ENCODE assay signal across 16 cellular contexts in genomic region chr6:89862281-89862680, GRCh38. TPM values are rescaled to one million over a fixed set of nuclear protein-coding genes. Genes with fewer than 3 reads are reported as not detected.
A peak's percentile ranks its signal among the peaks of the same experiment; 100 is the strongest.
DNase-seq lines count a peak whose midpoint lies in the region; ATAC-seq lines count a peak whose summit lies in the region.
"Had no signal": no experiment of that assay in that cellular context is flagged by ENCODE, and none has a peak within 500 bp of the region (broad histone marks: within the 10 kb centered on the region; RNA-seq: fewer than 3 reads in every experiment).

No MANE protein-coding gene starts in this region.

- no peaks in the 10 kb centered on the region for H3K27me3 Mint-ChIP-seq in activated CD8-positive, alpha-beta memory T cell treated with anti-CD3 and anti-CD28 coated beads, Interleukin-2, amount 10 ng/mL, durations not matched to agents 7 days and 5 days
- H3K27me3 Mint-ChIP-seq in stimulated activated naive B cell treated with anti-CD40 and anti-IgM and Interleukin-4, amounts not matched to agents 10 μg/mL and 1 μg/mL and 100 μg/mL, for 72 hours, result no peaks in the 10 kb centered on the region

- peaks cover 6% of the 10 kb centered on the region for H3K9me3 Mint-ChIP-seq in activated CD8-positive, alpha-beta memory T cell treated with anti-CD3 and anti-CD28 coated beads, Interleukin-2, amount 10 ng/mL, durations not matched to agents 7 days and 5 days (ENCODE audit: low read depth)
- peaks cover 2 to 5% of the 10 kb centered on the region in 2 donors for H3K9me3 Mint-ChIP-seq in stimulated activated naive B cell treated with anti-CD40 and anti-IgM and Interleukin-4, amounts not matched to agents 10 μg/mL and 1 μg/mL and 100 μg/mL, for 72 hours

- H3K4me3 Mint-ChIP-seq in activated CD8-positive, alpha-beta memory T cell treated with anti-CD3 and anti-CD28 coated beads, Interleukin-2, amount 10 ng/mL, durations not matched to agents 7 days and 5 days, result no peak overlapping the region
- H3K4me3 Mint-ChIP-seq in stimulated activated naive B cell treated with anti-CD40 and anti-IgM and Interleukin-4, amounts not matched to agents 10 μg/mL and 1 μg/mL and 100 μg/mL, for 72 hours, result peak overlapping the region; percentile 52 to 59

- peak overlapping the region; percentile 61 for H3K27ac Mint-ChIP-seq in activated CD8-positive, alpha-beta memory T cell treated with anti-CD3 and anti-CD28 coated beads, Interleukin-2, amount 10 ng/mL, durations not matched to agents 7 days and 5 days
- H3K27ac Mint-ChIP-seq in stimulated activated naive B cell treated with anti-CD40 and anti-IgM and Interleukin-4, amounts not matched to agents 10 μg/mL and 1 μg/mL and 100 μg/mL, for 72 hours, result peak overlapping the region; percentile 75

- CTCF ChIA-PET in activated CD8-positive, alpha-beta memory T cell treated with anti-CD3 and anti-CD28 coated beads, Interleukin-2, amount 10 ng/mL, durations not matched to agents 7 days and 5 days (lab: Charles Lee), result no interaction called here

- H3K36me3 Mint-ChIP-seq in activated CD8-positive, alpha-beta memory T cell treated with anti-CD3 and anti-CD28 coated beads, Interleukin-2, amount 10 ng/mL, durations not matched to agents 7 days and 5 days, result peaks cover 63% of the 10 kb centered on the region
- H3K36me3 Mint-ChIP-seq in stimulated activated naive B cell treated with anti-CD40 and anti-IgM and Interleukin-4, amounts not matched to agents 10 μg/mL and 1 μg/mL and 100 μg/mL, for 72 hours, result peaks cover 44 to 56% of the 10 kb centered on the region in 2 donors

- no peak for ATAC-seq in activated CD8-positive, alpha-beta memory T cell treated with anti-CD3 and anti-CD28 coated beads, Interleukin-2, amount 10 ng/mL, durations not matched to agents 7 days and 5 days
- peak; percentile 68 for ATAC-seq in GM21723 (IDR thresholded peaks at IDR 0.05; ENCODE audit: unreplicated experiment)
- ATAC-seq in HG03196 (IDR thresholded peaks at IDR 0.05; ENCODE audit: unreplicated experiment), result peak; percentile 58
- peak; percentile 94 to 95 for ATAC-seq in stimulated activated naive B cell treated with anti-CD40 and anti-IgM and Interleukin-4, amounts not matched to agents 10 μg/mL and 1 μg/mL and 100 μg/mL, for 72 hours (replicated peaks)

- peaks cover 31% of the 10 kb centered on the region for H3K4me1 Mint-ChIP-seq in activated CD8-positive, alpha-beta memory T cell treated with anti-CD3 and anti-CD28 coated beads, Interleukin-2, amount 10 ng/mL, durations not matched to agents 7 days and 5 days
- peaks cover 14 to 28% of the 10 kb centered on the region in 2 donors for H3K4me1 Mint-ChIP-seq in stimulated activated naive B cell treated with anti-CD40 and anti-IgM and Interleukin-4, amounts not matched to agents 10 μg/mL and 1 μg/mL and 100 μg/mL, for 72 hours

- DNase-seq in activated CD8-positive, alpha-beta memory T cell treated with anti-CD3 and anti-CD28 coated beads, Interleukin-2, amount 10 ng/mL, durations not matched to agents 7 days and 5 days, result no peak
- DNase-seq in activated CD8-positive, alpha-beta memory T cell treated with anti-CD3 and anti-CD28 coated beads, Interleukin-2, amount 50 U/mL, for 48 hours, result no peak
- DNase-seq in stimulated activated naive B cell treated with anti-CD40 and anti-IgM and Interleukin-4, amounts not matched to agents 10 μg/mL and 1 μg/mL and 100 μg/mL, for 72 hours, result no peak
- no peak for DNase-seq in stimulated activated CD4-positive, alpha-beta T cell treated with anti-CD3 and anti-CD28 coated beads, Interleukin-2, amount 100 ng/mL, for 24 hours
- no peak for DNase-seq in mucosa of gallbladder (ENCODE audit: low spot score)
- DNase-seq in AG20443 (ENCODE audit: low spot score), result no peak
- DNase-seq: left ventricle myocardium inferior; NCI-H2081; nucleus accumbens; SHP77; stimulated activated CD4-positive, alpha-beta T cell treated with anti-CD3 and anti-CD28 coated beads, Interleukin-2, amount 100 ng/mL, for 48 hours had no signal

RNA-seq across cellular contexts. Expression of gene GJA10, which starts 32.0 kb away (rescaled TPM):
- 1 to 10 TPM in 1 of 2 experiments, under 1 TPM in 1; 0.35 to 1.3 TPM for total RNA-seq in activated CD8-positive, alpha-beta memory T cell treated with anti-CD3 and anti-CD28 coated beads, Interleukin-2, amount 10 ng/mL, durations not matched to agents 7 days and 5 days
- total RNA-seq in mucosa of gallbladder, result not detected
- total RNA-seq: Daoy, dermis microvascular lymphatic vessel endothelial cell, left ventricle myocardium inferior, temporal lobe had no signal

RNA-seq across cellular contexts. Expression of gene CASP8AP2, which starts 32.6 kb away (rescaled TPM):
- total RNA-seq in activated CD8-positive, alpha-beta memory T cell treated with anti-CD3 and anti-CD28 coated beads, Interleukin-2, amount 10 ng/mL, durations not matched to agents 7 days and 5 days, result 10 to 100 TPM; 34.7 to 40.8 TPM
- total RNA-seq in mucosa of gallbladder, result 16.3 TPM

RNA-seq across cellular contexts. Expression of gene MDN1, which starts 42.7 kb away (rescaled TPM):
- 10 to 100 TPM; 54.7 to 56.2 TPM for total RNA-seq in activated CD8-positive, alpha-beta memory T cell treated with anti-CD3 and anti-CD28 coated beads, Interleukin-2, amount 10 ng/mL, durations not matched to agents 7 days and 5 days
- 19.2 TPM for total RNA-seq in mucosa of gallbladder
